Comparison of ENCODE assay signal across 1 cellular context in genomic region chr11:9687736-9688494, GRCh38.
TF ChIP-seq lines count a peak whose summit lies in the region.

No MANE protein-coding gene starts in this region.

TF ChIP-seq in GM12878, 131 proteins besides CTCF, POLR2A, EP300 and RAD21 (continued from another document):
- TF ChIP-seq CUX1 (IDR thresholded peaks at IDR 0.05; ENCODE audit: insufficient replicate concordance, low read depth, low read length) (no peak), CBX3 (IDR thresholded peaks at IDR 0.05; ENCODE audit: borderline replicate concordance, low read depth) (no peak), ZNF217 (IDR thresholded peaks at IDR 0.05) (no peak), CBX5 (IDR thresholded peaks at IDR 0.05; ENCODE audit: low read depth) (no peak), SREBF1 (IDR thresholded peaks at IDR 0.05; ENCODE audit: low read length) (no peak), MXI1 (IDR thresholded peaks at IDR 0.05; ENCODE audit: low read depth, low read length) (no peak), PAX8 (IDR thresholded peaks at IDR 0.05) (no peak)
- TF ChIP-seq, protein P1, sequence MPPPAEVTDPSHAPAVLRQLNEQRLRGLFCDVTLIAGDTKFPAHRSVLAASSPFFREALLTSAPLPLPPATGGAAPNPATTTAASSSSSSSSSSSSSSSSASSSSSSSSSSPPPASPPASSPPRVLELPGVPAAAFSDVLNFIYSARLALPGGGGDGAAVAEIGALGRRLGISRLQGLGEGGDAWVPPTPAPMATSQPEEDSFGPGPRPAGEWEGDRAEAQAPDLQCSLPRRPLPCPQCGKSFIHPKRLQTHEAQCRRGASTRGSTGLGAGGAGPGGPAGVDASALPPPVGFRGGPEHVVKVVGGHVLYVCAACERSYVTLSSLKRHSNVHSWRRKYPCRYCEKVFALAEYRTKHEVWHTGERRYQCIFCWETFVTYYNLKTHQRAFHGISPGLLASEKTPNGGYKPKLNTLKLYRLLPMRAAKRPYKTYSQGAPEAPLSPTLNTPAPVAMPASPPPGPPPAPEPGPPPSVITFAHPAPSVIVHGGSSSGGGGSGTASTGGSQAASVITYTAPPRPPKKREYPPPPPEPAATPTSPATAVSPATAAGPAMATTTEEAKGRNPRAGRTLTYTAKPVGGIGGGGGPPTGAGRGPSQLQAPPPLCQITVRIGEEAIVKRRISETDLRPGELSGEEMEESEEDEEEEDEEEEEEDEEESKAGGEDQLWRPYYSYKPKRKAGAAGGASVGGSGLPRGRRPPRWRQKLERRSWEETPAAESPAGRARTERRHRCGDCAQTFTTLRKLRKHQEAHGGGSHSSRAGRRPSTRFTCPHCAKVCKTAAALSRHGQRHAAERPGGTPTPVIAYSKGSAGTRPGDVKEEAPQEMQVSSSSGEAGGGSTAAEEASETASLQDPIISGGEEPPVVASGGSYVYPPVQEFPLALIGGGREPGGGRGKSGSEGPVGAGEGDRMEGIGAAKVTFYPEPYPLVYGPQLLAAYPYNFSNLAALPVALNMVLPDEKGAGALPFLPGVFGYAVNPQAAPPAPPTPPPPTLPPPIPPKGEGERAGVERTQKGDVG (CRISPR knock-in tag; IDR thresholded peaks at IDR 0.05) = no peak
